Comparison of ENCODE assay signal across 26 cellular contexts in the genomic region with DNA sequence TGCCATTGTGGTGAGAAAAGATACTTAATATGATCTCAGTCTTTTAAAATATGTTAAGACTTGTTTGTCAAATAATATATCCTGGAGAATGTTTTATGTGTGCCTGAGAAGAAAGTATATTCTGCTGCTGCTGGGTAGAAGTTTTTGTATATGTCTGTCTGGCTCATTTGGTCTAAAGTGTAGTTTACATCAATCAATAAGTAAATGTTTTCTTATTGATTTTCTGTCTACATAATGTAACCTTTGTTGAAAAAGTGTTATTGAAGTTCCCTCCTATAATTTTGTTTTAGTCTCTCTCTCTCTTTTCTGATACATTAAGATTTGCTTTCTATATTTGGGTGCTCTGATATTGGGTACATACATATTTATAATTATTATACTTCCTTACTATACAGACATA.
"Had no signal": no experiment of that assay in that cellular context is flagged by ENCODE, and none has a peak within 500 bp of the region (broad histone marks: within the 10 kb centered on the region; RNA-seq: fewer than 3 reads in every experiment).

No MANE protein-coding gene starts in this region.

- H3K4me3 ChIP-seq: stomach, suprapubic skin, testis, thoracic aorta, thyroid gland, tibial artery, tibial nerve, transverse colon, upper lobe of left lung, upper lobe of right lung, uterus, vagina had no signal

- H3K36me3 ChIP-seq: stomach, suprapubic skin, thoracic aorta, thyroid gland, tibial artery, tibial nerve, transverse colon, upper lobe of left lung, upper lobe of right lung, uterus, vagina had no signal

- H3K27me3 ChIP-seq: stomach, suprapubic skin, testis, thyroid gland, tibial artery, tibial nerve, transverse colon, upper lobe of left lung, upper lobe of right lung, uterus, vagina had no signal

- H3K27ac ChIP-seq: stomach, suprapubic skin, testis, thoracic aorta, thyroid gland, tibial artery, tibial nerve, transverse colon, upper lobe of left lung, upper lobe of right lung, uterus, vagina had no signal

- H3K4me1 ChIP-seq: stomach, suprapubic skin, testis, thyroid gland, tibial nerve, transverse colon, upper lobe of left lung, upper lobe of right lung, uterus, vagina had no signal

- H3K9me3 ChIP-seq: suprapubic skin, testis, thoracic aorta, thyroid gland, tibial artery, transverse colon, upper lobe of left lung, upper lobe of right lung, uterus, vagina had no signal

- DNase-seq: stimulated activated CD4-positive, alpha-beta T cell treated with anti-CD3 and anti-CD28 coated beads, Interleukin-2, amount 100 ng/mL, for 48 hours; stimulated activated CD4-positive, alpha-beta T cell treated with anti-CD3 and anti-CD28 coated beads, Interleukin-4, amount 100 ng/mL, for 1 hour; stimulated activated CD4-positive, alpha-beta T cell treated with anti-CD3 and anti-CD28 coated beads, Interleukin-4, amount 100 ng/mL, for 24 hours; stimulated activated CD4-positive, alpha-beta T cell treated with anti-CD3 and anti-CD28 coated beads, Interleukin-4, amount 100 ng/mL, for 4 hours; stimulated activated CD8-positive, alpha-beta memory T cell treated with anti-CD3 and anti-CD28 coated beads, Interleukin-4, amount 100 ng/mL, for 48 hours; stimulated activated naive B cell treated with anti-CD40 and anti-IgM and Interleukin-4, amounts not matched to agents 10 μg/mL and 1 μg/mL and 100 μg/mL, for 72 hours; stimulated activated naive CD4-positive, alpha-beta T cell; stimulated activated naive CD4-positive, alpha-beta T cell treated with Interleukin-2 at 50 U/mL for 16 hours; stimulated activated naive CD8-positive, alpha-beta T cell treated with anti-CD3 and anti-CD28 coated beads, Interleukin-15, amount 100 ng/mL, for 72 hours; stimulated activated naive CD8-positive, alpha-beta T cell treated with anti-CD3 and anti-CD28 coated beads, Interleukin-15, Interleukin-2, amounts not matched to agents 100 U/mL and 50 U/mL, for 24 hours; stomach; substantia nigra; testis; thyroid gland; tibial artery; transverse colon; upper lobe of left lung; upper lobe of right lung; uterus had no signal

- ATAC-seq: stimulated activated effector memory CD8-positive, alpha-beta T cell treated with anti-CD3 and anti-CD28 coated beads, Interleukin-12 subunit alpha, Interleukin-12 subunit beta, amount 100 ng/mL, for 72 hours; stimulated activated memory B cell treated with anti-CD40 and anti-IgM and Interleukin-4, amounts not matched to agents 10 μg/mL and 1 μg/mL and 100 μg/mL, for 72 hours; stimulated activated naive B cell treated with anti-CD40 and anti-IgM and Interleukin-4, amounts not matched to agents 10 μg/mL and 1 μg/mL and 100 μg/mL, for 72 hours; stimulated activated naive CD8-positive, alpha-beta T cell treated with anti-CD3 and anti-CD28 coated beads, Interleukin-15, amount 100 ng/mL, for 72 hours; stimulated activated naive CD8-positive, alpha-beta T cell treated with anti-CD3 and anti-CD28 coated beads, Interleukin-15, Interleukin-2, amounts not matched to agents 100 U/mL and 50 U/mL, for 24 hours; upper lobe of right lung had no signal

- FAIRE-seq: urothelium cell line had no signal
